25 cellular contexts compared by ENCODE assay signal in the genomic region with DNA sequence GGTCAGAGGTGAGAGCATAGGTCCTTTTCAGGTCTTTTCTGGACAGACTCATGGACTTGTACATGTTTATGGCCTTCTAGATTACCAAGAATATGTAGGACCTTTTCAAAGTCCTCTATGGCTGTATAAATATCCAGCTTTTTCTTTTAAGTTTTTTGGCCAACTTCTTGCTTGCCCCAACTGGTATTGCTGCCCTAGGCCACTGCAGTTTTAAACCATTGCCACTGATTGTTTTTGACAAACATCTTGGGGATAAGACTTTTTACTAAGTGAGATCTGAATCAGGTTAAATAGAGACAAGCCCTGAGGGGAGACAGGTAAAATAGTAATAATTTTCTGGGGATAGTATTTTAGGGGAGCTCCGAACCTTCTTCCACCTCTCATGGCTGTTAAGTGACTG. TPM values are rescaled to one million over a fixed set of nuclear protein-coding genes. Genes with fewer than 3 reads are reported as not detected.
DNase-seq lines count a peak whose midpoint lies in the region; ATAC-seq, FAIRE-seq and TF ChIP-seq lines count a peak whose summit lies in the region.
"Had no signal": no experiment of that assay in that cellular context is flagged by ENCODE, and none has a peak within 500 bp of the region (broad histone marks: within the 10 kb centered on the region; RNA-seq: fewer than 3 reads in every experiment).

No MANE protein-coding gene starts in this region.

- H3K4me3 ChIP-seq in KMS-11 (IDR thresholded peaks at IDR 0.05; ENCODE audit: insufficient read depth, low read depth, low read length) (peak overlapping the region; percentile 52), Karpas-422 (ENCODE audit: low read length) (no peak overlapping the region), K562 (no peak overlapping the region), esophagus squamous epithelium (no peak overlapping the region), neuronal stem cell (ENCODE audit: low read length in 2 of 2) (no peak overlapping the region)
- H3K4me3 ChIP-seq: BLaER1, GM12878 had no signal

- WGBS in K562 (ENCODE audit: insufficient coverage, low coverage, missing lambda C conversion rate): 57% methylated on average over 1 of the region's 1 CpG
- WGBS in esophagus squamous epithelium, 2 donors: 94 to 96% methylated on average over 1 of the region's 1 CpG
- no CpG with 5 or more reads among the region's 1 CpG for WGBS in neuronal stem cell (ENCODE audit: extremely low coverage in 2 of 2, insufficient read length in 2 of 2, insufficient replicate concordance in 1 of 2), 2 donors

- H2BK12ac ChIP-seq in neuronal stem cell (ENCODE audit: low read length): no peak overlapping the region

- no peak overlapping the region for H3K23ac ChIP-seq in neuronal stem cell (ENCODE audit: low read depth, low read length, poor library complexity)

- no peak for TF ChIP-seq EP300 in K562 (IDR thresholded peaks at IDR 0.05; ENCODE audit: low read length)

- H3K9me3 ChIP-seq in Karpas-422 (ENCODE audit: low read length) (peaks cover 7% of the 10 kb centered on the region; the same call in 1 of the 2 replicates), K562 (replicated peaks; ENCODE audit: control insufficient read depth, insufficient read depth, low read depth, low read length) (peaks cover 7% of the 10 kb centered on the region; the same call in 1 of the 2 replicates), esophagus squamous epithelium (peaks cover 0 to 15% (median 3%) of the 10 kb centered on the region in 3 donors), neuronal stem cell (replicated peaks in 1 of 2; ENCODE audit: control insufficient read depth in 2 of 2, insufficient read depth in 1 of 2, low read depth in 1 of 2, low read length in 2 of 2) (peaks cover 0 to 11% of the 10 kb centered on the region in 2 donors)
- H3K9me3 ChIP-seq: BE2C had no signal

- intact Hi-C loops in K562 (cut with micrococcal nuclease) (loop anchor here (10.0 kb wide), 1 partner anchor 263 kb away; no protein-coding TSS in a partner anchor), esophagus squamous epithelium (cut with DNase I) (no loop called here)

- in situ Hi-C loops in K562 (cut with MboI): no loop called here

- no peaks in the 10 kb centered on the region for H3K79me2 ChIP-seq in KMS-11 (ENCODE audit: insufficient read depth, low read depth)
- H3K79me2 ChIP-seq in Karpas-422 (ENCODE audit: low read length): no peaks in the 10 kb centered on the region
- H3K79me2 ChIP-seq in K562 (ENCODE audit: control insufficient read depth, insufficient read depth, low read length): no peaks in the 10 kb centered on the region

- H2BK5ac ChIP-seq in neuronal stem cell (ENCODE audit: low read length): no peak overlapping the region

- H3K9me2 ChIP-seq in Karpas-422 (replicated peaks; ENCODE audit: insufficient read depth, low read length): no peaks in the 10 kb centered on the region; the same call in 1 of the 2 replicates

- POLR2A ChIA-PET in K562 (lab: Yijun Ruan, JAX): interaction anchor here (0.7 to 1.7 kb wide), 5 partner anchors 13 to 1415 kb away, joined by 3 to 6 read pairs (median 4); a partner anchor contains a TSS

- ATAC-seq in K562: no peak
- ATAC-seq: GM12878 had no signal

- H3K14ac ChIP-seq in neuronal stem cell (ENCODE audit: low read length): no peak overlapping the region

- no peak for FAIRE-seq in K562 (lab: Jason Lieb, UNC)
- FAIRE-seq: A204.1, GM12878, GM12892, GM18507 had no signal

- H2AK5ac ChIP-seq in neuronal stem cell (ENCODE audit: low read depth, low read length): no peak overlapping the region

- DNase-seq in Karpas-422 (peak; percentile 29), K562 (ENCODE audit: extremely low read depth in 1 of 4, low spot score in 3 of 4) (no peak), esophagus squamous epithelium (lab: John Stamatoyannopoulos, UW) (no peak), occipital lobe (lab: John Stamatoyannopoulos, UW) (no peak), neuronal stem cell (ENCODE audit: low spot score) (no peak)
- DNase-seq: 8988T; BE2C; C1 segment of cervical spinal cord; CD4-positive, alpha-beta memory T cell; CD4-positive, CD25-positive, alpha-beta regulatory T cell; CD8-positive, alpha-beta memory T cell; COR-L47; DMS 273 treated with DMSO at 0.1 percent for 48 hours; DMS153; DMS79; DND-41; EL; GDM1 had no signal

- no peak overlapping the region for H4K8ac ChIP-seq in neuronal stem cell (ENCODE audit: low read depth, low read length)

- H2BK120ac ChIP-seq in neuronal stem cell (ENCODE audit: low read depth, low read length): no peak overlapping the region

- TF ChIP-seq RAD21 in K562 (CRISPR knock-in tag; conservative IDR thresholded peaks at IDR 0.05 in 1 of 2, IDR thresholded peaks at IDR 0.05 in 1 of 2): no peak

- H3K9ac ChIP-seq in KMS-11: no peak overlapping the region
- no peak overlapping the region for H3K9ac ChIP-seq in Karpas-422 (ENCODE audit: low read length)
- H3K9ac ChIP-seq in K562 (ENCODE audit: insufficient read depth in 1 of 2, low read depth in 2 of 2, low read length in 2 of 2): no peak overlapping the region
- H3K9ac ChIP-seq in neuronal stem cell (ENCODE audit: low read depth, low read length, poor library complexity): no peak overlapping the region
- H3K9ac ChIP-seq: BLaER1 had no signal

- H4K91ac ChIP-seq in neuronal stem cell (ENCODE audit: low read depth, low read length, poor library complexity): no peak overlapping the region

- H3K79me1 ChIP-seq in neuronal stem cell (ENCODE audit: low read depth, low read length): no peaks in the 10 kb centered on the region

- H3K9me1 ChIP-seq in K562 (ENCODE audit: control insufficient read depth, insufficient read depth, low read length): no peaks in the 10 kb centered on the region

- no peak for TF ChIP-seq POLR2A in K562 (conservative IDR thresholded peaks at IDR 0.05)
- no peak for TF ChIP-seq POLR2A in esophagus squamous epithelium (IDR thresholded peaks at IDR 0.05)

- no peak overlapping the region for H2BK15ac ChIP-seq in neuronal stem cell (ENCODE audit: low read length)

- H3K4me2 ChIP-seq in KMS-11: no peak overlapping the region
- no peak overlapping the region for H3K4me2 ChIP-seq in Karpas-422 (ENCODE audit: low read depth, low read length, poor library complexity, severe bottlenecking)
- H3K4me2 ChIP-seq in K562 (ENCODE audit: insufficient read depth, low read length): no peak overlapping the region
- no peak overlapping the region for H3K4me2 ChIP-seq in neuronal stem cell (ENCODE audit: insufficient read depth, low read length, poor library complexity, severe bottlenecking)
- H3K4me2 ChIP-seq: BLaER1 had no signal

- no peak overlapping the region for H2AFZ ChIP-seq in KMS-11 (ENCODE audit: low read depth)
- H2AFZ ChIP-seq in Karpas-422 (ENCODE audit: low read length): no peak overlapping the region
- H2AFZ ChIP-seq in K562 (ENCODE audit: low read depth, low read length): no peak overlapping the region
- no peak overlapping the region for H2AFZ ChIP-seq in neuronal stem cell (ENCODE audit: low read length)

- H3K27me3 ChIP-seq in KMS-11 (ENCODE audit: insufficient read depth, low read depth) (no peaks in the 10 kb centered on the region), Karpas-422 (ENCODE audit: low read length) (no peaks in the 10 kb centered on the region), K562 (ENCODE audit: control insufficient read depth in 2 of 2, insufficient read depth in 2 of 2, low read length in 2 of 2) (no peaks in the 10 kb centered on the region), esophagus squamous epithelium (no peaks in the 10 kb centered on the region), neuronal stem cell (ENCODE audit: control insufficient read depth in 3 of 3, insufficient read depth in 3 of 3, low read depth in 1 of 3, low read length in 3 of 3) (no peaks in the 10 kb centered on the region)
- H3K27me3 ChIP-seq: BE2C, BLaER1 had no signal

- no peak for TF ChIP-seq CTCF in KMS-11 (conservative IDR thresholded peaks at IDR 0.05; ENCODE audit: low read depth, low read length)
- no peak for TF ChIP-seq CTCF in K562 (IDR thresholded peaks at IDR 0.05 in 2 of 3, conservative IDR thresholded peaks at IDR 0.05 in 1 of 3; ENCODE audit: insufficient read depth in 2 of 3, low read depth in 1 of 3, low read length in 3 of 3)
- TF ChIP-seq CTCF in esophagus squamous epithelium (IDR thresholded peaks at IDR 0.05): no peak

- no peak overlapping the region for H3K27ac ChIP-seq in KMS-11
- H3K27ac ChIP-seq in Karpas-422 (ENCODE audit: low read length): no peak overlapping the region
- no peak overlapping the region for H3K27ac ChIP-seq in K562 (ENCODE audit: extremely low read depth, low read depth, low read length)
- H3K27ac ChIP-seq in esophagus squamous epithelium: no peak overlapping the region
- no peak overlapping the region for H3K27ac ChIP-seq in neuronal stem cell (replicated peaks; ENCODE audit: low read length)
- H3K27ac ChIP-seq: BLaER1 had no signal

- H3K36me3 ChIP-seq in KMS-11 (ENCODE audit: insufficient read depth) (no peaks in the 10 kb centered on the region), Karpas-422 (ENCODE audit: insufficient read depth, low read length) (peaks cover 8% of the 10 kb centered on the region; the same call in 1 of the 2 replicates), K562 (ENCODE audit: control insufficient read depth, insufficient read depth, low read length) (no peaks in the 10 kb centered on the region), esophagus squamous epithelium (no peaks in the 10 kb centered on the region), neuronal stem cell (replicated peaks in 1 of 2; ENCODE audit: control insufficient read depth in 2 of 2, insufficient read depth in 2 of 2, low read length in 2 of 2) (no peaks in the 10 kb centered on the region)
- H3K36me3 ChIP-seq: BE2C, BLaER1 had no signal

- no TSS peak for BruUV-seq in K562 (replicated peaks; lab: Mats Ljungman, UMichigan)

- H4K20me1 ChIP-seq in KMS-11 (ENCODE audit: insufficient read depth) (no peaks in the 10 kb centered on the region), Karpas-422 (ENCODE audit: insufficient read depth, low read depth, low read length) (no peaks in the 10 kb centered on the region), K562 (replicated peaks; ENCODE audit: control insufficient read depth, insufficient read depth, low read length) (no peaks in the 10 kb centered on the region)
- H4K20me1 ChIP-seq: BLaER1 had no signal

- H3K18ac ChIP-seq in neuronal stem cell (ENCODE audit: low read length): no peak overlapping the region

- H3K4me1 ChIP-seq in KMS-11 (ENCODE audit: low read depth, poor library complexity, severe bottlenecking): peaks cover 15% of the 10 kb centered on the region
- H3K4me1 ChIP-seq in Karpas-422 (ENCODE audit: low read length): peaks cover 8% of the 10 kb centered on the region
- H3K4me1 ChIP-seq in K562 (replicated peaks in 1 of 2; ENCODE audit: control insufficient read depth in 2 of 2, insufficient read depth in 2 of 2, low read length in 2 of 2): no peaks in the 10 kb centered on the region
- H3K4me1 ChIP-seq in esophagus squamous epithelium: peaks cover 0 to 16% (median 8%) of the 10 kb centered on the region in 3 donors
- peaks cover 0 to 2% of the 10 kb centered on the region in 2 donors for H3K4me1 ChIP-seq in neuronal stem cell (ENCODE audit: control insufficient read depth in 2 of 2, insufficient read depth in 1 of 2, low read depth in 1 of 2, low read length in 2 of 2)
- H3K4me1 ChIP-seq: BE2C, BLaER1 had no signal

- H3K4ac ChIP-seq in neuronal stem cell (ENCODE audit: low read length): no peak overlapping the region

- CTCF ChIA-PET in K562 (lab: Yijun Ruan, JAX; ENCODE audit: low intra/inter-chr PET ratio): no interaction called here

RNA-seq across cellular contexts. Expression of a gene that starts 14.8 kb away (rescaled TPM):
- 0.43 and 0.67 TPM in 2 replicates for total RNA-seq in Karpas-422 (2014; rRNA removed; shearing (Covaris generic); ENCODE audit: low replicate concordance)
- total RNA-seq in K562 (2011; cell fraction: chromatin; rRNA removed; ENCODE audit: low replicate concordance): 5.5 and 7.1 TPM in 2 replicates
- 1.5 and 3.0 TPM in 2 replicates for total RNA-seq in K562 (2011; cell fraction: nucleolus; rRNA removed)
- total RNA-seq in K562 (2011; cell fraction: nucleoplasm; rRNA removed): 1.4 and 3.7 TPM in 2 replicates
- total RNA-seq in K562 (2014; rRNA removed) (0.69 and 2.0 TPM in 2 replicates), K562 (2014; rRNA removed; fragmentation: Illumina TruSeq; extraction: Trizol) (1.3 and 2.2 TPM in 2 replicates), K562 (2015; rRNA removed; fragmentation: Illumina TruSeq; extraction: Trizol) (1.2 and 1.3 TPM in 2 replicates), K562 (2021) (1.6 and 1.7 TPM in 2 replicates), esophagus squamous epithelium (10 to 100 TPM in 2 of 4 donors, 1 to 10 TPM in 2; 1.5 to 88.1 (median 15.9) TPM), occipital lobe (7.5 TPM)
- polyA plus RNA-seq in K562 (2011; rRNA removed) (0.75 and 1.4 TPM in 2 replicates), K562 (2014; fragmentation: Illumina TruSeq; extraction: Trizol) (1.1 and 1.5 TPM in 2 replicates), K562 (2014; fragmentation: Nextera tagmentation; extraction: Ambion mirVana) (under 1 TPM; 0.36 to 0.51 TPM), K562 (2014; rRNA removed) (0.57 and 0.89 TPM in 2 replicates)
- 0.39 and 1.5 TPM in 2 replicates for polyA plus RNA-seq in K562 (2011; cell fraction: cytosol; rRNA removed)
- 6.2 and 7.1 TPM in 2 replicates for polyA plus RNA-seq in K562 (2011; cell fraction: nucleus; rRNA removed)
- polyA plus RNA-seq in K562 (2012): 1.0 and 2.3 TPM in 2 replicates
- polyA minus RNA-seq in K562 (2011; rRNA and poly(A)+ RNA removed): 3.4 and 3.5 TPM in 2 replicates
- polyA minus RNA-seq in K562 (2011; cell fraction: cytosol; rRNA and poly(A)+ RNA removed): 0.57 and 1.3 TPM in 2 replicates
- 3.8 and 6.6 TPM in 2 replicates for polyA minus RNA-seq in K562 (2011; cell fraction: nucleus; rRNA and poly(A)+ RNA removed)
- polyA plus RNA-seq in neuronal stem cell (2013, experiment 1 of 2): 0.74 TPM
- polyA plus RNA-seq in neuronal stem cell (2013, experiment 2 of 2): 0.78 TPM
- polyA plus RNA-seq: CD14-positive monocyte; CD4-positive, CD25-positive, alpha-beta regulatory T cell had no signal

RNA-seq across cellular contexts. Expression of a gene that starts 56.0 kb away (rescaled TPM):
- 44.1 and 58.9 TPM in 2 replicates for total RNA-seq in Karpas-422 (2014; rRNA removed; shearing (Covaris generic); ENCODE audit: low replicate concordance)
- 118 and 292 TPM in 2 replicates for total RNA-seq in K562 (2011; cell fraction: chromatin; rRNA removed; ENCODE audit: low replicate concordance)
- total RNA-seq in K562 (2011; cell fraction: nucleolus; rRNA removed): 62.5 and 85.8 TPM in 2 replicates
- 147 and 243 TPM in 2 replicates for total RNA-seq in K562 (2011; cell fraction: nucleoplasm; rRNA removed)
- 191 and 213 TPM in 2 replicates for total RNA-seq in K562 (2014; rRNA removed)
- total RNA-seq in K562 (2014; rRNA removed; fragmentation: Illumina TruSeq; extraction: Trizol): 317 and 372 TPM in 2 replicates
- 188 TPM in 2 replicates for total RNA-seq in K562 (2015; rRNA removed; fragmentation: Illumina TruSeq; extraction: Trizol)
- 216 and 222 TPM in 2 replicates for total RNA-seq in K562 (2021)
- 257 and 285 TPM in 2 replicates for polyA plus RNA-seq in K562 (2011; rRNA removed)
- 51.3 and 125 TPM in 2 replicates for polyA plus RNA-seq in K562 (2011; cell fraction: cytosol; rRNA removed)
- 78.0 and 133 TPM in 2 replicates for polyA plus RNA-seq in K562 (2011; cell fraction: nucleus; rRNA removed)
- 78.7 and 150 TPM in 2 replicates for polyA plus RNA-seq in K562 (2012)
- polyA plus RNA-seq in K562 (2014; fragmentation: Illumina TruSeq; extraction: Trizol): 219 and 241 TPM in 2 replicates
- polyA plus RNA-seq in K562 (2014; fragmentation: Nextera tagmentation; extraction: Ambion mirVana): 100 to 1,000 TPM; 182 to 189 TPM
- 201 and 213 TPM in 2 replicates for polyA plus RNA-seq in K562 (2014; rRNA removed)
- polyA minus RNA-seq in K562 (2011; rRNA and poly(A)+ RNA removed): 278 and 307 TPM in 2 replicates
- 95.7 and 265 TPM in 2 replicates for polyA minus RNA-seq in K562 (2011; cell fraction: cytosol; rRNA and poly(A)+ RNA removed)
- 63.4 and 136 TPM in 2 replicates for polyA minus RNA-seq in K562 (2011; cell fraction: nucleus; rRNA and poly(A)+ RNA removed)
- total RNA-seq in esophagus squamous epithelium: 10 to 100 TPM; 36.4 to 64.3 (median 49.3) TPM
- total RNA-seq in occipital lobe: 45.7 TPM
- 21.0 TPM for polyA plus RNA-seq in neuronal stem cell (2013, experiment 1 of 2)
- 21.6 TPM for polyA plus RNA-seq in neuronal stem cell (2013, experiment 2 of 2)
